ENCODE assay signal across 9 cellular contexts in genomic region chr9:109914280-109915027, GRCh38.
DNase-seq lines count a peak whose midpoint lies in the region; ATAC-seq, FAIRE-seq and TF ChIP-seq lines count a peak whose summit lies in the region.
"Had no signal": no experiment of that assay in that cellular context is flagged by ENCODE, and none has a peak within 500 bp of the region (broad histone marks: within the 10 kb centered on the region; RNA-seq: fewer than 3 reads in every experiment).

No MANE protein-coding gene starts in this region.

- peak; percentile 87 for FAIRE-seq in GM19239 (lab: Jason Lieb, UNC)

- no peak overlapping the region for H3K4me3 ChIP-seq in ACC112 (ENCODE audit: low read depth, low read length)

- in situ Hi-C loops in GM13976 (cut with MboI; ENCODE audit: low sequenced_read_pairs, unreplicated experiment) = loop anchor here (5.0 kb wide), 1 partner anchor 58 kb away; no protein-coding TSS in a partner anchor

- peaks cover 4% of the 10 kb centered on the region for H3K79me2 ChIP-seq in ACC112 (ENCODE audit: control insufficient read depth, insufficient read depth, low read length, unreplicated experiment)

- H2AFZ ChIP-seq in ACC112 (ENCODE audit: low read length, unreplicated experiment) = no peak overlapping the region

- peak; percentile 51 for ATAC-seq in HG03066 (IDR thresholded peaks at IDR 0.05; ENCODE audit: low read depth, unreplicated experiment)

- no peak for DNase-seq in GM19239 (ENCODE audit: insufficient read length, low spot score)
- peak; percentile 94 for DNase-seq in astrocyte of the hippocampus (ENCODE audit: low read depth, low spot score)
- no peak for DNase-seq in NCI-H1694 treated with DMSO at 0.1 percent for 48 hours (lab: John Stamatoyannopoulos, UW)
- no peak for DNase-seq in activated T-cell treated with anti-CD3 and anti-CD28 coated beads, Interleukin-2, amount 50 U/mL, for 1 hour
- DNase-seq in GM13976 (ENCODE audit: low spot score) = no peak
- no peak for DNase-seq in NCI-H187 (lab: John Stamatoyannopoulos, UW)
- DNase-seq: BE2C had no signal

- peak overlapping the region; percentile 53 for H3K27ac ChIP-seq in ACC112 (ENCODE audit: low read depth, low read length)

- H3K4me1 ChIP-seq in ACC112 (ENCODE audit: control insufficient read depth, insufficient read depth, low read length, unreplicated experiment) = peaks cover 52% of the 10 kb centered on the region
- H3K4me1 ChIP-seq: BE2C had no signal

- H3K27me3 ChIP-seq in ACC112 (ENCODE audit: insufficient read depth, low read length) = no peaks in the 10 kb centered on the region
- H3K27me3 ChIP-seq: BE2C had no signal

- no peak for TF ChIP-seq CTCF in GM13976 (IDR thresholded peaks at IDR 0.05; ENCODE audit: borderline replicate concordance, control extremely low read depth, extremely low read depth, insufficient read depth, missing control alignments)

- no peaks in the 10 kb centered on the region for H3K36me3 ChIP-seq in ACC112 (ENCODE audit: insufficient read depth, low read length)
- H3K36me3 ChIP-seq: BE2C had no signal
